12 cellular contexts compared by ENCODE assay signal in the genomic region with DNA sequence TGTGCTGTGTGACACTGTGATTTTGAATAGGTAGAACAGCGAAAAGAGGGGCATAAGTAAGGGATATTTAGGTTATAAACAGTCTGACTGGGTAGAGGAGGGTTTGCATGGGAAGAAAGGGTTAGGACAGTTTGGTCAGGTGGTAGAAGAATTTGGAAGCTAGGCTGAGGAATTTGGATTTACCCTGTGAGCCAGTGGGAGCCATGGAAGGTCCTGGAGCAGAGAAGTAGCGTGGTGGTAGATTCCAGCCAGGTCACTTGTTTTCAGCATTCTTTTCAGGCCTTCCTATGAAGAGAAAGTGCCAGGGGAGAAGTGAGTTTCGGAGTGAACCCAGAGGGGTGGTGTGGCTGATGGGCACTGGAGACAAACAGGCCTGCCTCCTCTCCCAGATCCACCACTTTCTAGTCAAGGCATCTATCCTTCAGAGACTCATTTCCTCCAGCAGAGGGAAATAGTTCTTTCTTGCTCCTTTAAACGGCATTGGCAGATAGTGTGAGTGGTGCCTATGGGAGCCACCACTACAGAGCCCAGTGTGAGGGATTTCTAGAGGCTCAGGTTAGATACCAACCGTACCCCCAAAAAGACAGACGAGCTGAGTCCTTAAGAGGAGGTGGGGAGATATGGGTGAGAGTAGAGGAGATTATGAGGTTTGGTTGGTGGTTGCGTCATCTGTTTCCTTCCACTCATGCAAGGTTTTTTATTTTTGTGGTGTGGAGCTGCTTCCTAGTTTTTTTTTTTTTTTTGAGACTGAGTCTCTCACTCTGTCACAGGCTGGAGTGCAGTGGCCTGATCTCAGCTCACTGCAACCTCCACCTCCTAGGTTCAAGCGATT. TPM values are rescaled to one million over a fixed set of nuclear protein-coding genes. Genes with fewer than 3 reads are reported as not detected.
A peak's percentile ranks its signal among the peaks of the same experiment; 100 is the strongest.
DNase-seq lines count a peak whose midpoint lies in the region; ATAC-seq and TF ChIP-seq lines count a peak whose summit lies in the region.
"Had no signal": no experiment of that assay in that cellular context is flagged by ENCODE, and none has a peak within 500 bp of the region (broad histone marks: within the 10 kb centered on the region; RNA-seq: fewer than 3 reads in every experiment).

No MANE protein-coding gene starts in this region.

- peak; percentile 68 for ATAC-seq in activated CD4-positive, alpha-beta T cell treated with anti-CD3 and anti-CD28 coated beads for 36 hours
- ATAC-seq in Panc1 (no peak), GM21576 (IDR thresholded peaks at IDR 0.05; ENCODE audit: unreplicated experiment) (no peak)

- H3K27me3 Mint-ChIP-seq in activated CD4-positive, alpha-beta T cell treated with anti-CD3 and anti-CD28 coated beads for 36 hours: no peaks in the 10 kb centered on the region

- TF ChIP-seq POLR2A in spleen (IDR thresholded peaks at IDR 0.05): peak in 2 of 3 donors; percentile 46 to 62
- no peak for TF ChIP-seq POLR2A in tibial nerve (IDR thresholded peaks at IDR 0.05)

- peaks cover 13% of the 10 kb centered on the region for H3K36me3 Mint-ChIP-seq in activated CD4-positive, alpha-beta T cell treated with anti-CD3 and anti-CD28 coated beads for 36 hours (ENCODE audit: low read depth)

- H3K9me3 ChIP-seq in Panc1 (ENCODE audit: control insufficient read depth, insufficient read depth, low read depth, low read length) (no peaks in the 10 kb centered on the region), spleen (no peaks in the 10 kb centered on the region), tibial nerve (no peaks in the 10 kb centered on the region)
- H3K9me3 ChIP-seq: A549 had no signal

- peaks cover 65% of the 10 kb centered on the region for H3K4me1 Mint-ChIP-seq in activated CD4-positive, alpha-beta T cell treated with anti-CD3 and anti-CD28 coated beads for 36 hours

- intact Hi-C loops in activated CD4-positive, alpha-beta T cell treated with anti-CD3 and anti-CD28 coated beads for 36 hours (cut with DNase I, micrococcal nuclease): loop anchor here in 1 of 2 experiments (2.0 kb wide), 1 partner anchor 19 kb away; no protein-coding TSS in a partner anchor
- intact Hi-C loops in Panc1 (cut with micrococcal nuclease; ENCODE audit: unreplicated experiment) (no loop called here), dorsolateral prefrontal cortex (cut with DNase I) (no loop called here), spleen (cut with DNase I; ENCODE audit: low total_unique reads) (no loop called here)

- peak; percentile 50 for DNase-seq in activated CD4-positive, alpha-beta T cell treated with anti-CD3 and anti-CD28 coated beads for 36 hours
- DNase-seq in activated CD4-positive, alpha-beta T cell treated with anti-CD3 and anti-CD28 coated beads, Interleukin-2, amount 50 U/mL, for 4 hours: no peak
- no peak for DNase-seq in Panc1 (ENCODE audit: low read depth, low spot score)
- DNase-seq in dorsolateral prefrontal cortex: no peak
- DNase-seq in spleen: no peak
- DNase-seq in NCI-H2107 treated with DMSO at 0.1 percent for 48 hours (lab: John Stamatoyannopoulos, UW; ENCODE audit: unreplicated experiment): no peak
- no peak for DNase-seq in tibial nerve (ENCODE audit: low spot score in 2 of 2)
- DNase-seq: anterior cingulate cortex; PC-9; stimulated activated CD4-positive, alpha-beta T cell treated with anti-CD3 and anti-CD28 coated beads, Interleukin-4, amount 100 ng/mL, for 1 hour had no signal

- H3K9me3 Mint-ChIP-seq in activated CD4-positive, alpha-beta T cell treated with anti-CD3 and anti-CD28 coated beads for 36 hours (ENCODE audit: low read depth): no peaks in the 10 kb centered on the region

- TF ChIP-seq CTCF in Panc1 (IDR thresholded peaks at IDR 0.05): peak; percentile 8; the same call in 1 of the 2 replicates
- peak in 1 of 56 donors; percentile 22 for TF ChIP-seq CTCF in dorsolateral prefrontal cortex (IDR thresholded peaks at IDR 0.05 in 54 of 56, conservative IDR thresholded peaks at IDR 0.05 in 2 of 56; ENCODE audit: low read depth in 1 of 56, partially characterized antibody in 56 of 56)
- TF ChIP-seq CTCF in spleen (IDR thresholded peaks at IDR 0.05 in 8 of 11, conservative IDR thresholded peaks at IDR 0.05 in 3 of 11): no peak
- no peak for TF ChIP-seq CTCF in tibial nerve (IDR thresholded peaks at IDR 0.05)

- CTCF ChIA-PET in activated CD4-positive, alpha-beta T cell treated with anti-CD3 and anti-CD28 coated beads for 36 hours (lab: Charles Lee): interaction anchor here (0.8 to 2.4 kb wide), 5 partner anchors 16 to 180 kb away, joined by 3 to 5 read pairs (median 3); no protein-coding TSS in a partner anchor
- CTCF ChIA-PET in Panc1 (lab: Charles Lee): no interaction called here

- no peak overlapping the region for H3K4me3 Mint-ChIP-seq in activated CD4-positive, alpha-beta T cell treated with anti-CD3 and anti-CD28 coated beads for 36 hours

- WGBS in spleen, 5 donors: 41 to 63% (median 44%) methylated on average over 8 of the region's 8 CpGs
- WGBS in tibial nerve, 2 donors: 80 to 83% methylated on average over 8 of the region's 8 CpGs

- no TSS peak for BruUV-seq in Panc1 (replicated peaks; lab: Mats Ljungman, UMichigan)

- POLR2A ChIA-PET in activated CD4-positive, alpha-beta T cell treated with anti-CD3 and anti-CD28 coated beads for 36 hours (lab: Charles Lee): interaction anchor here (0.7 kb wide), 1 partner anchor 7 kb away, joined by 3 read pairs; no protein-coding TSS in a partner anchor
- POLR2A ChIA-PET in Panc1 (lab: Charles Lee): no interaction called here

- H3K4me3 ChIP-seq in Panc1 (ENCODE audit: low read depth in 2 of 2, low read length in 2 of 2) (no peak overlapping the region), dorsolateral prefrontal cortex (no peak overlapping the region), spleen (peak overlapping the region in 7 of 8 donors; percentile 10 to 62 (median 20)), tibial nerve (no peak overlapping the region)
- H3K4me3 ChIP-seq: A549, PC-9 had no signal

- in situ Hi-C loops in Panc1 (cut with HindIII; ENCODE audit: low pct_unique_long_range_greater_than_20kb, low sequenced_read_pairs): no loop called here

- H3K4me1 ChIP-seq in Panc1 (ENCODE audit: control insufficient read depth, insufficient read depth, low read length) (no peaks in the 10 kb centered on the region), spleen (peaks cover 18 to 99% (median 91%) of the 10 kb centered on the region in 6 donors), tibial nerve (peaks cover 0 to 30% (median 9%) of the 10 kb centered on the region in 4 donors)
- H3K4me1 ChIP-seq: A549 had no signal

- H3K27ac ChIP-seq in Panc1 (ENCODE audit: low read length) (no peak overlapping the region), dorsolateral prefrontal cortex (peak overlapping the region in 44 of 59 donors; percentile 1 to 74 (median 41)), spleen (peak overlapping the region; percentile 76 to 92 (median 88)), tibial nerve (peak overlapping the region in 1 of 4 donors; percentile 28)
- H3K27ac ChIP-seq: A549, PC-9 had no signal

- no peaks in the 10 kb centered on the region for H3K27me3 ChIP-seq in Panc1 (ENCODE audit: control insufficient read depth, insufficient read depth, low read length)
- no peaks in the 10 kb centered on the region for H3K27me3 ChIP-seq in dorsolateral prefrontal cortex
- no peaks in the 10 kb centered on the region for H3K27me3 ChIP-seq in spleen (replicated peaks in 1 of 7)
- H3K27me3 ChIP-seq in tibial nerve: no peaks in the 10 kb centered on the region

- no peak for TF ChIP-seq EP300 in tibial nerve (IDR thresholded peaks at IDR 0.05)

- peak overlapping the region; percentile 69 for H3K27ac Mint-ChIP-seq in activated CD4-positive, alpha-beta T cell treated with anti-CD3 and anti-CD28 coated beads for 36 hours

- H3K36me3 ChIP-seq in Panc1 (ENCODE audit: control insufficient read depth, insufficient read depth, low read length) (no peaks in the 10 kb centered on the region), spleen (no peaks in the 10 kb centered on the region), tibial nerve (no peaks in the 10 kb centered on the region)

RNA-seq across cellular contexts. Expression of a gene that starts 21.2 kb away (rescaled TPM):
- total RNA-seq in activated CD4-positive, alpha-beta T cell treated with anti-CD3 and anti-CD28 coated beads for 36 hours: 10 to 100 TPM; 35.2 to 50.7 TPM
- total RNA-seq in Panc1 (2021; ENCODE audit: unreplicated experiment): 14.2 TPM
- 11.6 TPM for polyA plus RNA-seq in Panc1 (2012; ENCODE audit: insufficient read length)
- 100 to 1,000 TPM in 86 of 120 experiments, 10 to 100 TPM in 34; 55.2 to 497 (median 130) TPM for total RNA-seq in dorsolateral prefrontal cortex
- total RNA-seq in spleen: 10 to 100 TPM; 39.4 to 80.9 (median 56.5) TPM
- polyA plus RNA-seq in spleen: 10 to 100 TPM; 19.3 to 25.3 (median 19.9) TPM
- total RNA-seq in tibial nerve: 10 to 100 TPM; 22.7 to 51.3 (median 41.0) TPM

RNA-seq across cellular contexts. Expression of a gene that starts 47.6 kb away (rescaled TPM):
- 1 to 10 TPM; 2.3 to 7.9 TPM for total RNA-seq in activated CD4-positive, alpha-beta T cell treated with anti-CD3 and anti-CD28 coated beads for 36 hours
- total RNA-seq in Panc1 (2021; ENCODE audit: unreplicated experiment): 7.9 TPM
- 6.1 TPM for polyA plus RNA-seq in Panc1 (2012; ENCODE audit: insufficient read length)
- 10 to 100 TPM in 85 of 120 experiments, 1 to 10 TPM in 35; 5.0 to 23.1 (median 11.3) TPM for total RNA-seq in dorsolateral prefrontal cortex
- total RNA-seq in spleen: 10 to 100 TPM in 3 of 7 donors, 1 to 10 TPM in 4; 6.4 to 20.0 (median 8.7) TPM
- 1 to 10 TPM; 2.3 to 5.6 (median 3.6) TPM for polyA plus RNA-seq in spleen
- 10 to 100 TPM; 10.6 to 15.1 (median 13.7) TPM for total RNA-seq in tibial nerve

RNA-seq across cellular contexts. Expression of a gene that starts 47.9 kb away (rescaled TPM):
- 10 to 100 TPM; 16.4 to 16.9 TPM for total RNA-seq in activated CD4-positive, alpha-beta T cell treated with anti-CD3 and anti-CD28 coated beads for 36 hours
- total RNA-seq in Panc1 (2021; ENCODE audit: unreplicated experiment) (16.4 TPM), dorsolateral prefrontal cortex (10 to 100 TPM; 10.7 to 30.0 (median 19.1) TPM), spleen (10 to 100 TPM; 13.3 to 21.3 (median 16.1) TPM), tibial nerve (10 to 100 TPM in 2 of 4 donors, 1 to 10 TPM in 2; 5.7 to 14.0 (median 8.6) TPM)
- 9.6 TPM for polyA plus RNA-seq in Panc1 (2012; ENCODE audit: insufficient read length)
- 10 to 100 TPM in 1 of 3 donors, 1 to 10 TPM in 2; 6.2 to 12.2 (median 7.1) TPM for polyA plus RNA-seq in spleen

Comparison
In these comparisons a context has a peak if more than half of its experiments do, and no peak if none do; other contexts are left out.
1. H3K4me3 ChIP-seq: peak in spleen (7 of 8); none in Panc1 (0 of 2), dorsolateral prefrontal cortex (0 of 59) and tibial nerve (0 of 4).
2. POLR2A ChIP-seq: peak in spleen (2 of 3); none in tibial nerve (0 of 2).